ENCODE assay signal across 9 cellular contexts in genomic region chr15:58538901-58539300, GRCh38.
"Had no signal": no experiment of that assay in that cellular context is flagged by ENCODE, and none has a peak within 500 bp of the region (broad histone marks: within the 10 kb centered on the region; RNA-seq: fewer than 3 reads in every experiment).

No MANE protein-coding gene starts in this region.

- H3K4me3 ChIP-seq: GM23338 had no signal

- H2AFZ ChIP-seq: GM23338 had no signal

- H3K4me2 ChIP-seq: GM23338 had no signal

- H3K27ac ChIP-seq: HL-60 had no signal

- DNase-seq: H9, HCEC 1CT, HFFc6, KG1 had no signal

- FAIRE-seq: H1, H54, HepG2 had no signal

- ATAC-seq: GM23338, HepG2 had no signal
